Comparison of ENCODE assay signal across 7 cellular contexts in the genomic region with DNA sequence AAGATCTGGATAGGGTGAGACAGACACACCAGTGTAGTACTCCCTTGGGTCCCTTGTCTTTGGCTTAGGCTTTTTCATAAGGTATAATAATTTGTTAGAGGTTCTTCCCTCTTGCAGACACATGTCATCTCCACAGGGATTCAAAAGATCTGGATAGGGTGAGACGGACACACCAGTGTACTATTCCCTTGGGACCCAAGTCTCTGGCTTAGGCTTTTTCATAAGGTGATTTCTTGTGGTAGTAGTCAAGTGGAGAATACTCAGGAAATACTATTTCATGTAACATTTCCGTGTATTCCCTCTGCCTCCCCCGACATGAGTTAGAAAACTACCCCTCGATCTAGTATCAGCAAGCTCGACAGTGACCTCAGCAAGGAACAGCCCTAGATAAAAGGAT. TPM values are rescaled to one million over a fixed set of nuclear protein-coding genes. Genes with fewer than 3 reads are reported as not detected.
DNase-seq lines count a peak whose midpoint lies in the region; ATAC-seq and TF ChIP-seq lines count a peak whose summit lies in the region.

No MANE protein-coding gene starts in this region.

- H3K4me3 ChIP-seq in HAP-1 (peak overlapping the region; percentile 60), foreskin fibroblast (ENCODE audit: low read depth in 1 of 2, low read length in 2 of 2) (peak overlapping the region; percentile 87 to 98), spleen (peak overlapping the region in 6 of 8 donors; percentile 66 to 82 (median 79))

- DNase-seq in HAP-1 (ENCODE audit: low spot score in 2 of 2) (no peak), T-helper 17 cell (no peak), foreskin fibroblast (no peak), spleen (no peak), SW480 (ENCODE audit: low spot score) (no peak), mucosa of gallbladder (ENCODE audit: low spot score) (no peak), left colon (no peak)

- peak overlapping the region; percentile 91 for H3K27ac Mint-ChIP-seq in T-helper 17 cell

- H3K27me3 ChIP-seq in HAP-1 (ENCODE audit: low read depth) (no peaks in the 10 kb centered on the region), spleen (replicated peaks in 1 of 7) (no peaks in the 10 kb centered on the region)

- 21 to 34% (median 26%) methylated on average over 5 of the region's 5 CpGs for WGBS in spleen, 5 donors

- H3K4me1 ChIP-seq in HAP-1, result peaks cover 26% of the 10 kb centered on the region
- H3K4me1 ChIP-seq in spleen, result peaks cover 27 to 55% (median 50%) of the 10 kb centered on the region in 6 donors

- H3K9me3 ChIP-seq in HAP-1 (no peaks in the 10 kb centered on the region), T-helper 17 cell (ENCODE audit: control insufficient read depth, low read length, poor library complexity, severe bottlenecking) (no peaks in the 10 kb centered on the region), spleen (no peaks in the 10 kb centered on the region)

- in situ Hi-C loops in HAP-1 (cut with MboI; ENCODE audit: low sequenced_read_pairs), result loop anchor here (5.0 kb wide), 1 partner anchor 39 kb away; no protein-coding TSS in a partner anchor

- H3K4me3 Mint-ChIP-seq in T-helper 17 cell, result peak overlapping the region; percentile 97

- no peak for TF ChIP-seq POLR2A in spleen (IDR thresholded peaks at IDR 0.05)

- intact Hi-C loops in spleen (cut with DNase I; ENCODE audit: low total_unique reads), result loop anchor here (2.0 to 5.0 kb wide), 2 partner anchors 37 to 129 kb away; no protein-coding TSS in a partner anchor
- intact Hi-C loops in left colon (cut with DNase I, micrococcal nuclease), result loop anchor here in 1 of 2 donors (5.0 kb wide), 1 partner anchor 39 kb away; no protein-coding TSS in a partner anchor

- H3K36me3 Mint-ChIP-seq in T-helper 17 cell (ENCODE audit: low read depth), result no peaks in the 10 kb centered on the region

- ATAC-seq in T-helper 17 cell, result no peak
- ATAC-seq in left colon, result no peak

- H3K4me1 Mint-ChIP-seq in T-helper 17 cell, result peaks cover 41% of the 10 kb centered on the region

- H3K36me3 ChIP-seq in HAP-1 (replicated peaks) (no peaks in the 10 kb centered on the region), spleen (peaks cover 0 to 14% (median 5%) of the 10 kb centered on the region in 6 donors)

- no peaks in the 10 kb centered on the region for H3K27me3 Mint-ChIP-seq in T-helper 17 cell

- H3K27ac ChIP-seq in spleen, result peak overlapping the region in 7 of 8 donors; percentile 89 to 93 (median 91)

- TF ChIP-seq CTCF in foreskin fibroblast (IDR thresholded peaks at IDR 0.05; ENCODE audit: low read depth, low read length) (no peak), spleen (IDR thresholded peaks at IDR 0.05 in 8 of 11, conservative IDR thresholded peaks at IDR 0.05 in 3 of 11) (no peak)

RNA-seq across cellular contexts. Expression of a gene that starts 1.0 kb away (rescaled TPM):
- total RNA-seq in T-helper 17 cell (10 to 100 TPM; 30.2 to 34.6 TPM), spleen (10 to 100 TPM; 19.9 to 44.5 (median 37.4) TPM), mucosa of gallbladder (27.0 TPM), left colon (10 to 100 TPM; 12.2 to 15.2 TPM)
- 10 to 100 TPM in 2 of 3 donors, 1 to 10 TPM in 1; 2.4 to 16.6 (median 12.5) TPM for polyA plus RNA-seq in spleen

RNA-seq across cellular contexts. Expression of a gene that starts 54.6 kb away (rescaled TPM):
- 10 to 100 TPM; 26.7 to 35.6 TPM for total RNA-seq in T-helper 17 cell
- total RNA-seq in spleen, result 10 to 100 TPM in 5 of 7 donors, 1 to 10 TPM in 2; 3.2 to 20.1 (median 13.0) TPM
- polyA plus RNA-seq in spleen, result 10 to 100 TPM in 1 of 3 donors, 1 to 10 TPM in 2; 5.2 to 10.9 (median 8.6) TPM
- 21.0 TPM for total RNA-seq in mucosa of gallbladder
- 10 to 100 TPM in 1 of 2 donors, 1 to 10 TPM in 1; 8.4 to 10.9 TPM for total RNA-seq in left colon
